ENCODE assay signal across 14 cellular contexts in genomic region chr1:110370827-110371226, GRCh38. TPM values are rescaled to one million over a fixed set of nuclear protein-coding genes. Genes with fewer than 3 reads are reported as not detected.
DNase-seq lines count a peak whose midpoint lies in the region; ATAC-seq and TF ChIP-seq lines count a peak whose summit lies in the region.
"Had no signal": no experiment of that assay in that cellular context is flagged by ENCODE, and none has a peak within 500 bp of the region (broad histone marks: within the 10 kb centered on the region; RNA-seq: fewer than 3 reads in every experiment).

No MANE protein-coding gene starts in this region.

- no peaks in the 10 kb centered on the region for H3K9me3 Mint-ChIP-seq in activated T-cell treated with anti-CD3 and anti-CD28 coated beads, Interleukin-2, amount 50 U/mL, for 24 hours
- H3K9me3 Mint-ChIP-seq in naive thymus-derived CD4-positive, alpha-beta T cell = no peaks in the 10 kb centered on the region
- H3K9me3 Mint-ChIP-seq: activated naive CD4-positive, alpha-beta T cell treated with anti-CD3 and anti-CD28 coated beads, Interleukin-2, amount 50 U/mL, for 24 hours had no signal

- peak overlapping the region; percentile 12; the same call in 1 of the 2 replicates for H3K27ac ChIP-seq in PC-3 (ENCODE audit: low read length)
- no peak overlapping the region for H3K27ac ChIP-seq in naive thymus-derived CD4-positive, alpha-beta T cell (ENCODE audit: low read depth, low read length)
- H3K27ac ChIP-seq: upper lobe of left lung had no signal

- no peak overlapping the region for H2AFZ ChIP-seq in PC-3 (ENCODE audit: low read length)

- no peak for DNase-seq in activated T-cell treated with anti-CD3 and anti-CD28 coated beads, Interleukin-2, amount 50 U/mL, for 24 hours
- no peak for DNase-seq in activated T-cell treated with anti-CD3 and anti-CD28 coated beads, Interleukin-2, amount 50 U/mL, for 1 hour
- DNase-seq in PC-3 (peak; percentile 71), dermis blood vessel endothelial cell (peak; percentile 49), renal cortical epithelial cell (ENCODE audit: low read depth) (peak; percentile 75), cerebellar cortex (ENCODE audit: low spot score) (no peak)
- no peak for DNase-seq in naive thymus-derived CD4-positive, alpha-beta T cell
- DNase-seq: islet precursor cell, NCI-H1105 treated with DMSO at 0.1 percent for 48 hours, posterior cingulate gyrus, T1000, upper lobe of left lung had no signal

- H3K27me3 ChIP-seq in PC-3 (ENCODE audit: low read length) = no peaks in the 10 kb centered on the region
- no peaks in the 10 kb centered on the region for H3K27me3 ChIP-seq in naive thymus-derived CD4-positive, alpha-beta T cell (ENCODE audit: control insufficient read depth in 2 of 2, insufficient read depth in 2 of 2, low read length in 2 of 2)
- H3K27me3 ChIP-seq: upper lobe of left lung had no signal

- TF ChIP-seq CTCF in PC-3 (conservative IDR thresholded peaks at IDR 0.05; ENCODE audit: low read depth, low read length) = no peak

- H3K36me3 Mint-ChIP-seq in activated T-cell treated with anti-CD3 and anti-CD28 coated beads, Interleukin-2, amount 50 U/mL, for 24 hours (ENCODE audit: low read depth) = peaks cover 71% of the 10 kb centered on the region
- peaks cover 0 to 10% (median 4%) of the 10 kb centered on the region in 5 donors for H3K36me3 Mint-ChIP-seq in naive thymus-derived CD4-positive, alpha-beta T cell

- no TSS peak for BruUV-seq in PC-3 (replicated peaks; lab: Mats Ljungman, UMichigan)

- no peak overlapping the region for H3K9ac ChIP-seq in PC-3 (ENCODE audit: low read length)

- peaks cover 12% of the 10 kb centered on the region for H4K20me1 ChIP-seq in PC-3 (ENCODE audit: low read length)

- H3K79me2 ChIP-seq in PC-3 (ENCODE audit: low read length) = peaks cover 35% of the 10 kb centered on the region

- H3K4me3 ChIP-seq in PC-3 (ENCODE audit: low read length) = no peak overlapping the region
- H3K4me3 ChIP-seq in naive thymus-derived CD4-positive, alpha-beta T cell (ENCODE audit: low read length) = no peak overlapping the region
- H3K4me3 ChIP-seq: upper lobe of left lung had no signal

- CTCF ChIA-PET in PC-3 (lab: Charles Lee) = no interaction called here
- CTCF ChIA-PET in naive thymus-derived CD4-positive, alpha-beta T cell (lab: Charles Lee) = interaction anchor here (1.1 kb wide), 1 partner anchor 12 kb away, joined by 3 read pairs; no protein-coding TSS in a partner anchor

- peak overlapping the region; percentile 8 for H3K4me3 Mint-ChIP-seq in activated T-cell treated with anti-CD3 and anti-CD28 coated beads, Interleukin-2, amount 50 U/mL, for 24 hours
- no peak overlapping the region for H3K4me3 Mint-ChIP-seq in naive thymus-derived CD4-positive, alpha-beta T cell
- H3K4me3 Mint-ChIP-seq: activated naive CD4-positive, alpha-beta T cell treated with anti-CD3 and anti-CD28 coated beads, Interleukin-2, amount 50 U/mL, for 24 hours had no signal

- no peaks in the 10 kb centered on the region for H3F3A ChIP-seq in PC-3 (ENCODE audit: low read length, unreplicated experiment)

- H3K9me3 ChIP-seq in PC-3 (ENCODE audit: low read length) = no peaks in the 10 kb centered on the region
- no peaks in the 10 kb centered on the region for H3K9me3 ChIP-seq in naive thymus-derived CD4-positive, alpha-beta T cell (ENCODE audit: control insufficient read depth in 2 of 3, low read length in 3 of 3)
- H3K9me3 ChIP-seq: upper lobe of left lung had no signal

- H3K4me1 Mint-ChIP-seq in activated T-cell treated with anti-CD3 and anti-CD28 coated beads, Interleukin-2, amount 50 U/mL, for 24 hours (ENCODE audit: low read depth) = peaks cover 19% of the 10 kb centered on the region
- H3K4me1 Mint-ChIP-seq in naive thymus-derived CD4-positive, alpha-beta T cell = peaks cover 0 to 5% (median 0%) of the 10 kb centered on the region in 7 donors

- ATAC-seq in PC-3 (peak; percentile 100), GM19467 (IDR thresholded peaks at IDR 0.05; ENCODE audit: unreplicated experiment) (no peak)
- no peak for ATAC-seq in naive thymus-derived CD4-positive, alpha-beta T cell

- H3K4me2 ChIP-seq in PC-3 (ENCODE audit: low read length) = peak overlapping the region; percentile 13; the same call in 1 of the 2 replicates

- intact Hi-C loops in PC-3 (cut with micrococcal nuclease) = no loop called here
- intact Hi-C loops in naive thymus-derived CD4-positive, alpha-beta T cell (cut with micrococcal nuclease) = no loop called here

- H3K27me3 Mint-ChIP-seq in activated T-cell treated with anti-CD3 and anti-CD28 coated beads, Interleukin-2, amount 50 U/mL, for 24 hours = no peaks in the 10 kb centered on the region
- H3K27me3 Mint-ChIP-seq in naive thymus-derived CD4-positive, alpha-beta T cell = no peaks in the 10 kb centered on the region
- H3K27me3 Mint-ChIP-seq: activated naive CD4-positive, alpha-beta T cell treated with anti-CD3 and anti-CD28 coated beads, Interleukin-2, amount 50 U/mL, for 24 hours had no signal

- POLR2A ChIA-PET in PC-3 (lab: Charles Lee; ENCODE audit: unreplicated experiment) = interaction anchor here (0.6 kb wide), 1 partner anchor 215 kb away, joined by 4 read pairs; no protein-coding TSS in a partner anchor
- POLR2A ChIA-PET in naive thymus-derived CD4-positive, alpha-beta T cell (lab: Charles Lee) = no interaction called here

- no peaks in the 10 kb centered on the region for H3K9me2 ChIP-seq in PC-3 (replicated peaks; ENCODE audit: low read length)

- H3K36me3 ChIP-seq in PC-3 (ENCODE audit: low read depth, low read length) = peaks cover 22% of the 10 kb centered on the region
- H3K36me3 ChIP-seq in naive thymus-derived CD4-positive, alpha-beta T cell (ENCODE audit: control insufficient read depth in 2 of 3, insufficient read depth in 3 of 3, low read length in 3 of 3) = peaks cover 0 to 15% (median 4%) of the 10 kb centered on the region in 3 experiments

- H3K27ac Mint-ChIP-seq in activated T-cell treated with anti-CD3 and anti-CD28 coated beads, Interleukin-2, amount 50 U/mL, for 24 hours = peak overlapping the region; percentile 81
- peak overlapping the region in 1 of 9 donors; percentile 12 for H3K27ac Mint-ChIP-seq in naive thymus-derived CD4-positive, alpha-beta T cell
- H3K27ac Mint-ChIP-seq: activated naive CD4-positive, alpha-beta T cell treated with anti-CD3 and anti-CD28 coated beads, Interleukin-2, amount 50 U/mL, for 24 hours had no signal

- peaks cover 21% of the 10 kb centered on the region for H3K4me1 ChIP-seq in PC-3 (ENCODE audit: insufficient read depth, low read length)
- H3K4me1 ChIP-seq in naive thymus-derived CD4-positive, alpha-beta T cell (ENCODE audit: control insufficient read depth in 2 of 2, insufficient read depth in 2 of 2, low read length in 2 of 2) = no peaks in the 10 kb centered on the region
- H3K4me1 ChIP-seq: upper lobe of left lung had no signal

RNA-seq across cellular contexts. Expression of gene SLC16A4, which starts 20.0 kb away (rescaled TPM):
- total RNA-seq in PC-3 (2014; rRNA removed) (0.22 and 0.29 TPM in 2 replicates), dermis blood vessel endothelial cell (1.4 and 1.7 TPM in 2 replicates), renal cortical epithelial cell (127 and 173 TPM in 2 replicates)
- total RNA-seq in naive thymus-derived CD4-positive, alpha-beta T cell = under 1 TPM; 0.19 to 0.76 (median 0.32) TPM
- polyA plus RNA-seq in naive thymus-derived CD4-positive, alpha-beta T cell = under 1 TPM; 0.24 to 0.93 TPM

RNA-seq across cellular contexts. Expression of gene RBM15, which starts 31.6 kb away (rescaled TPM):
- total RNA-seq in PC-3 (2014; rRNA removed) (41.3 and 47.0 TPM in 2 replicates), dermis blood vessel endothelial cell (43.1 and 43.3 TPM in 2 replicates), renal cortical epithelial cell (26.9 and 36.0 TPM in 2 replicates)
- 10 to 100 TPM; 36.4 to 58.6 (median 46.3) TPM for total RNA-seq in naive thymus-derived CD4-positive, alpha-beta T cell
- polyA plus RNA-seq in naive thymus-derived CD4-positive, alpha-beta T cell = 10 to 100 TPM in 1 of 2 donors, 1 to 10 TPM in 1; 7.1 to 15.5 TPM

RNA-seq across cellular contexts. Expression of gene LAMTOR5, which starts 36.7 kb away (rescaled TPM):
- total RNA-seq in PC-3 (2014; rRNA removed) (143 and 147 TPM in 2 replicates), dermis blood vessel endothelial cell (24.6 and 61.4 TPM in 2 replicates), renal cortical epithelial cell (49.8 and 54.2 TPM in 2 replicates)
- total RNA-seq in naive thymus-derived CD4-positive, alpha-beta T cell = 100 to 1,000 TPM in 1 of 5 experiments, 10 to 100 TPM in 4; 63.3 to 146 (median 69.4) TPM
- 100 to 1,000 TPM; 226 to 238 TPM for polyA plus RNA-seq in naive thymus-derived CD4-positive, alpha-beta T cell

Comparison
In these comparisons a context has a peak if more than half of its experiments do, and no peak if none do; other contexts are left out.
1. DNase-seq: peak in PC-3 (single experiment), dermis blood vessel endothelial cell (single experiment) and renal cortical epithelial cell (single experiment); none in activated T-cell treated with anti-CD3 and anti-CD28 coated beads, Interleukin-2, amount 50 U/mL, for 24 hours (single experiment), activated T-cell treated with anti-CD3 and anti-CD28 coated beads, Interleukin-2, amount 50 U/mL, for 1 hour (single experiment), cerebellar cortex (single experiment) and naive thymus-derived CD4-positive, alpha-beta T cell (0 of 9).
2. RNA of gene SLC16A4, which starts 20.0 kb away (total RNA-seq): 127 to 173 TPM in renal cortical epithelial cell; 1.4 to 1.7 TPM in dermis blood vessel endothelial cell, 0.19 to 0.76 TPM in naive thymus-derived CD4-positive, alpha-beta T cell and 0.22 to 0.29 TPM in PC-3; every median in the first group is over 10 times any median in the second.